17 cellular contexts compared by ENCODE assay signal in the genomic region with DNA sequence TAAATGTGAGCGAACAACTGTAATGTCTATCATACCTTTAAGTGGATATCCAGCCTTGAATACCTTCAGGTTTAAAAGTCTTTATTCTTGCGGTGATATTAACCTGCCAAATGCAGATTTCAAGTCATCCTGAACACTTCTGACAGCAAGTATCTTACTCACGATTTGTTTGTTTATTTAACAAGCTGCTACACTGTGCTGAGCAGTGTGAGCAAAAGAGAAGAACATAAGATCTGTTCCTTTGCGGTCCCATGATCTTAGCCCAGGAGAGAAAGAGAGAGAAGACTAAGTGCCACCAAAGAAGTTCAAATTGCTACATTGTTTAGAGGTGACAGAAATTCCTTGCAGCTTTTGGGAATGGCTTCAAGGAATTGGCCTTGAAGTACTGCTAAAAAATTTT. TPM values are rescaled to one million over a fixed set of nuclear protein-coding genes. Genes with fewer than 3 reads are reported as not detected.
"Had no signal": no experiment of that assay in that cellular context is flagged by ENCODE, and none has a peak within 500 bp of the region (broad histone marks: within the 10 kb centered on the region; RNA-seq: fewer than 3 reads in every experiment).

No MANE protein-coding gene starts in this region.

- H3K27me3 ChIP-seq: colonic mucosa, neural progenitor cell, right lobe of liver had no signal

- H3K4me3 ChIP-seq: colonic mucosa, esophagus squamous epithelium, lung, neural progenitor cell, psoas muscle, right lobe of liver, thoracic aorta had no signal

- H3K4me3 Mint-ChIP-seq: activated naive CD4-positive, alpha-beta T cell treated with anti-CD3 and anti-CD28 coated beads, Interleukin-2, amount 10 ng/mL, durations not matched to agents 7 days and 5 days; activated T-helper 17 cell treated with anti-CD3 and anti-CD28 coated beads, Interleukin-2, amount 50 U/mL, for 72 hours; neural progenitor cell; stimulated activated effector memory CD8-positive, alpha-beta T cell treated with anti-CD3 and anti-CD28 coated beads, Interleukin-12 subunit alpha, Interleukin-12 subunit beta, amount 100 ng/mL, for 72 hours; T-cell had no signal

- H3K4me1 ChIP-seq: colonic mucosa, neural progenitor cell had no signal

- H3K27ac ChIP-seq: colonic mucosa, esophagus squamous epithelium, neural progenitor cell, psoas muscle, right lobe of liver, thoracic aorta had no signal

- H3K4me1 Mint-ChIP-seq: neural progenitor cell had no signal

- DNase-seq: activated naive CD4-positive, alpha-beta T cell treated with anti-CD3 and anti-CD28 coated beads, Interleukin-2, amount 10 ng/mL, durations not matched to agents 7 days and 5 days; caudate nucleus; colonic mucosa; esophagus squamous epithelium; foreskin melanocyte; psoas muscle; right lobe of liver; stimulated activated CD4-positive, alpha-beta T cell treated with anti-CD3 and anti-CD28 coated beads, Interleukin-2, amount 100 ng/mL, for 24 hours; T-cell; T-helper 9 cell had no signal

- H3K9me3 Mint-ChIP-seq: activated T-helper 17 cell treated with anti-CD3 and anti-CD28 coated beads, Interleukin-2, amount 50 U/mL, for 72 hours; neural progenitor cell; stimulated activated effector memory CD8-positive, alpha-beta T cell treated with anti-CD3 and anti-CD28 coated beads, Interleukin-12 subunit alpha, Interleukin-12 subunit beta, amount 100 ng/mL, for 72 hours; T-cell had no signal

- H3K27ac Mint-ChIP-seq: activated naive CD4-positive, alpha-beta T cell treated with anti-CD3 and anti-CD28 coated beads, Interleukin-2, amount 10 ng/mL, durations not matched to agents 7 days and 5 days; activated T-helper 17 cell treated with anti-CD3 and anti-CD28 coated beads, Interleukin-2, amount 50 U/mL, for 72 hours; neural progenitor cell; stimulated activated effector memory CD8-positive, alpha-beta T cell treated with anti-CD3 and anti-CD28 coated beads, Interleukin-12 subunit alpha, Interleukin-12 subunit beta, amount 100 ng/mL, for 72 hours; T-cell had no signal

- H3K36me3 ChIP-seq: colonic mucosa, esophagus squamous epithelium, neural progenitor cell, right lobe of liver, thoracic aorta had no signal

- H3K9me3 ChIP-seq: colonic mucosa, esophagus squamous epithelium, psoas muscle, right lobe of liver, thoracic aorta had no signal

- H3K36me3 Mint-ChIP-seq: neural progenitor cell; stimulated activated effector memory CD8-positive, alpha-beta T cell treated with anti-CD3 and anti-CD28 coated beads, Interleukin-12 subunit alpha, Interleukin-12 subunit beta, amount 100 ng/mL, for 72 hours had no signal

RNA-seq across cellular contexts. Expression of a gene that starts 9.5 kb away (rescaled TPM):
- total RNA-seq: colonic mucosa, esophagus squamous epithelium, lung, osteocyte, right lobe of liver, thoracic aorta, ureter had no signal

RNA-seq across cellular contexts. Expression of a gene that starts 22.3 kb away (rescaled TPM):
- total RNA-seq: activated T-helper 17 cell treated with anti-CD3 and anti-CD28 coated beads, Interleukin-2, amount 50 U/mL, for 72 hours; colonic mucosa; lung; osteocyte; right lobe of liver; T-cell; thoracic aorta; ureter had no signal
- polyA plus RNA-seq: psoas muscle had no signal

RNA-seq across cellular contexts. Expression of a gene that starts 34.0 kb away (rescaled TPM):
- total RNA-seq: osteocyte had no signal

RNA-seq across cellular contexts. Expression of a gene that starts 58.6 kb away (rescaled TPM):
- total RNA-seq: osteocyte had no signal
